ENCODE assay signal across 1 cellular context in genomic region chr1:28551381-28551780, GRCh38.
TF ChIP-seq lines count a peak whose summit lies in the region.

No MANE protein-coding gene starts in this region.

TF ChIP-seq in H1, 55 proteins besides CTCF, POLR2A, EP300 and RAD21:
- TF ChIP-seq SP2 (IDR thresholded peaks at IDR 0.05; ENCODE audit: low read length) (no peak), JUN (IDR thresholded peaks at IDR 0.05; ENCODE audit: low read depth, low read length) (no peak), ATF3 (IDR thresholded peaks at IDR 0.05; ENCODE audit: insufficient read depth, low read depth, low read length) (no peak), GTF2F1 (IDR thresholded peaks at IDR 0.05; ENCODE audit: borderline replicate concordance, low read depth, low read length) (no peak), E2F6 (IDR thresholded peaks at IDR 0.05) (no peak), SRF (IDR thresholded peaks at IDR 0.05; ENCODE audit: low read depth, low read length) (no peak), FOSL1 (IDR thresholded peaks at IDR 0.05; ENCODE audit: insufficient read depth, low read depth, low read length) (no peak), PHF8 (conservative IDR thresholded peaks at IDR 0.05; ENCODE audit: low read depth, low read length) (no peak), ATF2 (IDR thresholded peaks at IDR 0.05; ENCODE audit: low read length) (no peak), NRF1 (IDR thresholded peaks at IDR 0.05; ENCODE audit: low read depth, low read length) (no peak)
- TF ChIP-seq, protein P1, sequence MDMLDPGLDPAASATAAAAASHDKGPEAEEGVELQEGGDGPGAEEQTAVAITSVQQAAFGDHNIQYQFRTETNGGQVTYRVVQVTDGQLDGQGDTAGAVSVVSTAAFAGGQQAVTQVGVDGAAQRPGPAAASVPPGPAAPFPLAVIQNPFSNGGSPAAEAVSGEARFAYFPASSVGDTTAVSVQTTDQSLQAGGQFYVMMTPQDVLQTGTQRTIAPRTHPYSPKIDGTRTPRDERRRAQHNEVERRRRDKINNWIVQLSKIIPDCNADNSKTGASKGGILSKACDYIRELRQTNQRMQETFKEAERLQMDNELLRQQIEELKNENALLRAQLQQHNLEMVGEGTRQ (IDR thresholded peaks at IDR 0.05; ENCODE audit: low read length), result no peak
